Comparison of ENCODE assay signal across 1 cellular context in the genomic region with DNA sequence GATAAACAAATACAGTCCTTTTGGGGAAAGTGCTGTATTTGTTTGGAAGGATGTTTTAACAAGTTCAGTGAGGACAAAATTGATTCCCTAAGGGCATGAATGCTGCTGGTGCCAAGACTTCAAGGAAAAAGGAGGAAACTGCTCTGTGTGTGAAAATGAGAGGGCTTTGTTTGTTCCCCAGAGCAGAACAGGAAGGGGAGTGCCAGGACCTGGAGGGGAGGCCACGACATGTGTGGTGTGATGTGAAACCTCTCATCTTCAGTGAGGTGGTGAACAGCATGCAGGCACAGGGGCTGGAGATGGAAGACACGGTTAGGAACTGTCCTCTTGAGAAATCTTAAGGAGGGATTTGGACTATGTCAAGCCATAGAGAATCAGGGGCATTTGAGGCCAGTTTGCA.
TF ChIP-seq lines count a peak whose summit lies in the region.

No MANE protein-coding gene starts in this region.

TF ChIP-seq in SK-N-SH, 30 proteins besides CTCF, POLR2A, EP300 and RAD21 (continued from another document):
- TF ChIP-seq, protein P1, sequence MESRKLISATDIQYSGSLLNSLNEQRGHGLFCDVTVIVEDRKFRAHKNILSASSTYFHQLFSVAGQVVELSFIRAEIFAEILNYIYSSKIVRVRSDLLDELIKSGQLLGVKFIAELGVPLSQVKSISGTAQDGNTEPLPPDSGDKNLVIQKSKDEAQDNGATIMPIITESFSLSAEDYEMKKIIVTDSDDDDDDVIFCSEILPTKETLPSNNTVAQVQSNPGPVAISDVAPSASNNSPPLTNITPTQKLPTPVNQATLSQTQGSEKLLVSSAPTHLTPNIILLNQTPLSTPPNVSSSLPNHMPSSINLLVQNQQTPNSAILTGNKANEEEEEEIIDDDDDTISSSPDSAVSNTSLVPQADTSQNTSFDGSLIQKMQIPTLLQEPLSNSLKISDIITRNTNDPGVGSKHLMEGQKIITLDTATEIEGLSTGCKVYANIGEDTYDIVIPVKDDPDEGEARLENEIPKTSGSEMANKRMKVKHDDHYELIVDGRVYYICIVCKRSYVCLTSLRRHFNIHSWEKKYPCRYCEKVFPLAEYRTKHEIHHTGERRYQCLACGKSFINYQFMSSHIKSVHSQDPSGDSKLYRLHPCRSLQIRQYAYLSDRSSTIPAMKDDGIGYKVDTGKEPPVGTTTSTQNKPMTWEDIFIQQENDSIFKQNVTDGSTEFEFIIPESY (IDR thresholded peaks at IDR 0.05; ENCODE audit: borderline replicate concordance, low read depth), result no peak
- TF ChIP-seq, protein P2, sequence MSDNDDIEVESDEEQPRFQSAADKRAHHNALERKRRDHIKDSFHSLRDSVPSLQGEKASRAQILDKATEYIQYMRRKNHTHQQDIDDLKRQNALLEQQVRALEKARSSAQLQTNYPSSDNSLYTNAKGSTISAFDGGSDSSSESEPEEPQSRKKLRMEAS (IDR thresholded peaks at IDR 0.05; ENCODE audit: low read depth), result no peak
- no peak for TF ChIP-seq MXI1 (IDR thresholded peaks at IDR 0.05; ENCODE audit: low read depth, low read length)
- no peak for TF ChIP-seq FOXJ3 (CRISPR knock-in tag; IDR thresholded peaks at IDR 0.05)
- no peak for TF ChIP-seq FOSL2 (IDR thresholded peaks at IDR 0.05; ENCODE audit: borderline replicate concordance, low read depth)
- TF ChIP-seq GABPA (IDR thresholded peaks at IDR 0.05; ENCODE audit: low read depth), result no peak
